ENCODE assay signal across 1 cellular context in the genomic region with DNA sequence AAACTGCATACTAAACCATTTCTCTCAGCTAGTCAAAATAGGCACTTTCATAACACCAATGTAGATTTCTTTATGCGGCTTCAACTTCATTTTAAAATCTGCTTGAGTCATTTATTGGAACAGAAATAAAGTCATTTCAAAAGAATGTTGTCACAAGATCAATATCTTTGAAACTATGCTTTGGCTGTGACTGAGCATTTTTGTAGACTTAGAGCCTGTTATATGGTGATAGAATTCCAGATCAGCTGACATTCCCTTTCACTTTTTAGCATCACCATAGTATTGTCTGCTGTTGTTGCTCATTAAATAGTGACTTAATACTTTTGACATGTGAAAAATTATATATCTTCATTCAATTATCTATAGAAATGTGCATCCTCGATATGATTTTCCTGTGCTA.
TF ChIP-seq lines count a peak whose summit lies in the region.

No MANE protein-coding gene starts in this region.

TF ChIP-seq in HepG2, 621 proteins besides CTCF, POLR2A, EP300 and RAD21 (continued from another document):
- TF ChIP-seq, protein P1, sequence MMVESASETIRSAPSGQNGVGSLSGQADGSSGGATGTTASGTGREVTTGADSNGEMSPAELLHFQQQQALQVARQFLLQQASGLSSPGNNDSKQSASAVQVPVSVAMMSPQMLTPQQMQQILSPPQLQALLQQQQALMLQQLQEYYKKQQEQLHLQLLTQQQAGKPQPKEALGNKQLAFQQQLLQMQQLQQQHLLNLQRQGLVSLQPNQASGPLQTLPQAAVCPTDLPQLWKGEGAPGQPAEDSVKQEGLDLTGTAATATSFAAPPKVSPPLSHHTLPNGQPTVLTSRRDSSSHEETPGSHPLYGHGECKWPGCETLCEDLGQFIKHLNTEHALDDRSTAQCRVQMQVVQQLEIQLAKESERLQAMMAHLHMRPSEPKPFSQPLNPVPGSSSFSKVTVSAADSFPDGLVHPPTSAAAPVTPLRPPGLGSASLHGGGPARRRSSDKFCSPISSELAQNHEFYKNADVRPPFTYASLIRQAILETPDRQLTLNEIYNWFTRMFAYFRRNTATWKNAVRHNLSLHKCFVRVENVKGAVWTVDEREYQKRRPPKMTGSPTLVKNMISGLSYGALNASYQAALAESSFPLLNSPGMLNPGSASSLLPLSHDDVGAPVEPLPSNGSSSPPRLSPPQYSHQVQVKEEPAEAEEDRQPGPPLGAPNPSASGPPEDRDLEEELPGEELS (CRISPR knock-in tag; IDR thresholded peaks at IDR 0.05), result no peak
- no peak for TF ChIP-seq TRIM22 (IDR thresholded peaks at IDR 0.05)
- TF ChIP-seq ATM (IDR thresholded peaks at IDR 0.05; ENCODE audit: borderline replicate concordance), result no peak
- TF ChIP-seq ZNF460 (CRISPR knock-in tag; IDR thresholded peaks at IDR 0.05; ENCODE audit: borderline replicate concordance), result no peak
- TF ChIP-seq ARHGAP35 (CRISPR knock-in tag; IDR thresholded peaks at IDR 0.05; ENCODE audit: borderline replicate concordance), result no peak
- TF ChIP-seq SRY (CRISPR knock-in tag; IDR thresholded peaks at IDR 0.05), result no peak
